Comparison of ENCODE assay signal across 23 cellular contexts in the genomic region with DNA sequence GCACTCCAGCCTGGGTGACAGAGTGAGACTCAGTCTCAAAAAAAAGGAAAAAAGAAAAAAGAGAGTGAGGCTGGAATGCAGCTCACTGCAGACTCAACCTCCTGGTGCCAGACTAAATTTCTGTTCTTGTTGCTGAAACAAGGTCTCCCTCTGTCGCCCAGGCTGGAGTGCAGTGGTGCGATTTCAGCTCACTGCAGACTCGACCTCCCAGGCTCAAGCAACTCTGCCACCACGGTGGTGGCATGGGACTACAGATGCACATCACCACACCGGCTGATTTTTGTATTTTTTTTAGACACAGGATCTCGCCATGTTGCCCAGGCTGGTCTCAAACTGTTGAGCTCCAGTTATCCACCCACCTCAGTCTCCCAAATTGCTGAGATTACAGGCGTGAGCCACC.
"Had no signal": no experiment of that assay in that cellular context is flagged by ENCODE, and none has a peak within 500 bp of the region (broad histone marks: within the 10 kb centered on the region; RNA-seq: fewer than 3 reads in every experiment).

No MANE protein-coding gene starts in this region.

- H3K79me2 ChIP-seq: parathyroid adenoma had no signal

- H3K36me3 ChIP-seq: ovary, right lobe of liver, sigmoid colon, stomach, thoracic aorta, thyroid gland, tibial nerve, upper lobe of left lung, vagina had no signal

- H3K27me3 ChIP-seq: neutrophil, ovary, right lobe of liver, sigmoid colon, stomach, thyroid gland, tibial nerve, upper lobe of left lung, vagina had no signal

- H3K27ac ChIP-seq: neutrophil, ovary, parathyroid adenoma, psoas muscle, right lobe of liver, sigmoid colon, stomach, thoracic aorta, thyroid gland, tibial nerve, upper lobe of left lung, vagina had no signal

- DNase-seq: nephron progenitor cell; nucleus accumbens; ovary; posterior cingulate gyrus; psoas muscle; right cardiac atrium; right lobe of liver; sigmoid colon; small intestine; stimulated activated CD4-positive, alpha-beta T cell treated with anti-CD3 and anti-CD28 coated beads, Interleukin-15, amount 100 ng/mL, for 24 hours; stimulated activated CD4-positive, alpha-beta T cell treated with anti-CD3 and anti-CD28 coated beads, Interleukin-2, amount 100 ng/mL, for 24 hours; stimulated activated CD4-positive, alpha-beta T cell treated with anti-CD3 and anti-CD28 coated beads, Interleukin-2, amount 100 ng/mL, for 48 hours; stimulated activated CD4-positive, alpha-beta T cell treated with anti-CD3 and anti-CD28 coated beads, Interleukin-4, amount 100 ng/mL, for 24 hours; stimulated activated naive B cell treated with anti-CD40 and anti-IgM and Interleukin-4, amounts not matched to agents 10 μg/mL and 1 μg/mL and 100 μg/mL, for 72 hours; stimulated activated naive CD4-positive, alpha-beta T cell treated with Interleukin-2 at 50 U/mL for 16 hours; stomach; thyroid gland; upper lobe of left lung had no signal

- H3K9me3 ChIP-seq: neutrophil, ovary, psoas muscle, right lobe of liver, sigmoid colon, stomach, thoracic aorta, thyroid gland, tibial nerve, upper lobe of left lung, vagina had no signal

- H2AFZ ChIP-seq: parathyroid adenoma had no signal

- H3K4me1 ChIP-seq: parathyroid adenoma, psoas muscle, sigmoid colon, stomach, thyroid gland, tibial nerve, upper lobe of left lung, vagina had no signal

- H3K4me3 ChIP-seq: ovary, psoas muscle, right lobe of liver, sigmoid colon, stomach, thoracic aorta, thyroid gland, tibial nerve, upper lobe of left lung, vagina had no signal

- H3K9ac ChIP-seq: parathyroid adenoma had no signal
